1 cellular context compared by ENCODE assay signal in the genomic region with DNA sequence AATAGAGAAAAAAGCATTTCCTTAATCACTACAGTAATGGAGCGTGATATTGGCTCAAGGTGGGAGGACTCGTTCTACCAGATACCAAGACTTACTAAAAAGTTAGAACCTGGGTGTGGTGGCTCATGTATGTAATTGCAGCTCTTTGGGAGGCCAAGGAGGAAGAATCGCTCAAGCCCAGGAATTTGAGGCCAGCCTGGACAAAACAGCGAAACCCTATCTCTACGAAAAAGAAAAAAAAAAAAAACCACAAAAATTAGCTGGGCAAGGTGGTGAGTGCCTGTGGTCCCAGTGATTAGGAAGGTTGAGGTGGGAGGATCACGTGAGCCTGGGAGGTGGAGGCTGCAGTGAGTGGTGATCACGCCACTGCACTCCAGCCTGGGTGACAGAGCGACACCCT.
TF ChIP-seq lines count a peak whose summit lies in the region.

No MANE protein-coding gene starts in this region.

TF ChIP-seq in SK-N-SH treated with all-trans-retinoic acid at 6 μM for 48 hours, 23 proteins besides CTCF, POLR2A, EP300 and RAD21 (continued from another document):
- TF ChIP-seq, protein P1, sequence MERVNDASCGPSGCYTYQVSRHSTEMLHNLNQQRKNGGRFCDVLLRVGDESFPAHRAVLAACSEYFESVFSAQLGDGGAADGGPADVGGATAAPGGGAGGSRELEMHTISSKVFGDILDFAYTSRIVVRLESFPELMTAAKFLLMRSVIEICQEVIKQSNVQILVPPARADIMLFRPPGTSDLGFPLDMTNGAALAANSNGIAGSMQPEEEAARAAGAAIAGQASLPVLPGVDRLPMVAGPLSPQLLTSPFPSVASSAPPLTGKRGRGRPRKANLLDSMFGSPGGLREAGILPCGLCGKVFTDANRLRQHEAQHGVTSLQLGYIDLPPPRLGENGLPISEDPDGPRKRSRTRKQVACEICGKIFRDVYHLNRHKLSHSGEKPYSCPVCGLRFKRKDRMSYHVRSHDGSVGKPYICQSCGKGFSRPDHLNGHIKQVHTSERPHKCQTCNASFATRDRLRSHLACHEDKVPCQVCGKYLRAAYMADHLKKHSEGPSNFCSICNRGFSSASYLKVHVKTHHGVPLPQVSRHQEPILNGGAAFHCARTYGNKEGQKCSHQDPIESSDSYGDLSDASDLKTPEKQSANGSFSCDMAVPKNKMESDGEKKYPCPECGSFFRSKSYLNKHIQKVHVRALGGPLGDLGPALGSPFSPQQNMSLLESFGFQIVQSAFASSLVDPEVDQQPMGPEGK (CRISPR knock-in tag; IDR thresholded peaks at IDR 0.05; ENCODE audit: borderline replicate concordance): no peak
- no peak for TF ChIP-seq ZC3H10 (CRISPR knock-in tag; IDR thresholded peaks at IDR 0.05)
